In genomic region chr14:23469906-23470403, GRCh38 we compare ENCODE assay signal across 8 cellular contexts. TPM values are rescaled to one million over a fixed set of nuclear protein-coding genes. Genes with fewer than 3 reads are reported as not detected.
DNase-seq lines count a peak whose midpoint lies in the region; ATAC-seq, FAIRE-seq and TF ChIP-seq lines count a peak whose summit lies in the region.

No MANE protein-coding gene starts in this region.

- FAIRE-seq in astrocyte (lab: Jason Lieb, UNC), result no peak

- H3K4me3 Mint-ChIP-seq in astrocyte (ENCODE audit: unreplicated experiment), result no peak overlapping the region
- H3K4me3 Mint-ChIP-seq in memory B cell, result peak overlapping the region; percentile 54

- H3K36me3 Mint-ChIP-seq in astrocyte (ENCODE audit: low read depth, unreplicated experiment) (no peaks in the 10 kb centered on the region), memory B cell (peaks cover 12% of the 10 kb centered on the region)

- H3K4me1 ChIP-seq in BLaER1 (peaks cover 12% of the 10 kb centered on the region), astrocyte (ENCODE audit: insufficient read depth, low read length) (peaks cover 4% of the 10 kb centered on the region)

- H3K4me3 ChIP-seq in BLaER1 (peak overlapping the region; percentile 81), astrocyte (ENCODE audit: insufficient read depth, low read depth, low read length) (peak overlapping the region; percentile 87)

- H3K27me3 Mint-ChIP-seq in astrocyte (ENCODE audit: low read depth, unreplicated experiment) (no peaks in the 10 kb centered on the region), memory B cell (no peaks in the 10 kb centered on the region)

- DNase-seq in astrocyte (ENCODE audit: low read depth) (peak; percentile 5), memory B cell (ENCODE audit: low spot score in 2 of 2) (no peak), HEK293T (ENCODE audit: extremely low spot score) (no peak), NCI-H2227 (lab: John Stamatoyannopoulos, UW; ENCODE audit: unreplicated experiment) (no peak)
- no peak for DNase-seq in central memory CD4-positive, alpha-beta T cell
- DNase-seq in stimulated activated CD4-positive, alpha-beta T cell treated with anti-CD3 and anti-CD28 coated beads, Interleukin-2, amount 100 ng/mL, for 48 hours, result no peak

- H4K20me1 ChIP-seq in BLaER1, result peaks cover 29% of the 10 kb centered on the region; the same call in 1 of the 2 replicates
- H4K20me1 ChIP-seq in astrocyte (ENCODE audit: insufficient read depth, low read length), result peaks cover 3% of the 10 kb centered on the region

- H3K9me3 Mint-ChIP-seq in astrocyte (ENCODE audit: unreplicated experiment) (peaks cover 2% of the 10 kb centered on the region), memory B cell (no peaks in the 10 kb centered on the region)

- H3K27me3 ChIP-seq in BLaER1 (no peaks in the 10 kb centered on the region), astrocyte (ENCODE audit: insufficient read depth, low read length) (no peaks in the 10 kb centered on the region)

- H3K36me3 ChIP-seq in BLaER1 (peaks cover 44% of the 10 kb centered on the region), astrocyte (ENCODE audit: insufficient read depth, low read length) (peaks cover 17% of the 10 kb centered on the region)

- H3K9me3 ChIP-seq in BLaER1 (no peaks in the 10 kb centered on the region), astrocyte (ENCODE audit: insufficient read depth, low read depth, low read length) (no peaks in the 10 kb centered on the region)

- peak overlapping the region; percentile 88 for H3K4me2 ChIP-seq in BLaER1
- H3K4me2 ChIP-seq in astrocyte (ENCODE audit: low read length), result peak overlapping the region; percentile 88

- peaks cover 22% of the 10 kb centered on the region for H3K79me2 ChIP-seq in astrocyte (ENCODE audit: insufficient read depth, low read length)

- H3K9ac ChIP-seq in BLaER1 (peak overlapping the region; percentile 88), astrocyte (ENCODE audit: low read length) (peak overlapping the region; percentile 91)

- POLR2A ChIA-PET in HEK293T (lab: Yijun Ruan, JAX), result interaction anchor here (1.0 to 1.1 kb wide), 2 partner anchors 12 to 82 kb away, joined by 3 to 4 read pairs; partner anchors contain the start of gene ZFHX2

- H2AFZ ChIP-seq in astrocyte (ENCODE audit: low read depth, low read length), result peak overlapping the region; percentile 82

- H3K4me1 Mint-ChIP-seq in astrocyte (ENCODE audit: low read depth, unreplicated experiment) (peaks cover 5% of the 10 kb centered on the region), memory B cell (peaks cover 4% of the 10 kb centered on the region)

- no peak for TF ChIP-seq CTCF in astrocyte (IDR thresholded peaks at IDR 0.05; ENCODE audit: insufficient read depth, low read depth, low read length)

- H3K27ac Mint-ChIP-seq in astrocyte (ENCODE audit: unreplicated experiment) (no peak overlapping the region), memory B cell (no peak overlapping the region)

- peak; percentile 1 for ATAC-seq in HG02588 (IDR thresholded peaks at IDR 0.05; ENCODE audit: unreplicated experiment)
- peak; percentile 3 for ATAC-seq in memory B cell (ENCODE audit: low read depth)

- CTCF ChIA-PET in HEK293T (lab: Yijun Ruan, JAX), result no interaction called here

- H3K27ac ChIP-seq in BLaER1, result peak overlapping the region; percentile 84
- H3K27ac ChIP-seq in astrocyte (ENCODE audit: low read depth, low read length), result peak overlapping the region; percentile 86

TF ChIP-seq in HEK293T, 16 proteins besides CTCF, POLR2A, EP300 and RAD21:
- TF ChIP-seq ARNT (IDR thresholded peaks at IDR 0.05) (no peak), ZNF384 (IDR thresholded peaks at IDR 0.05) (no peak), L3MBTL2 (conservative IDR thresholded peaks at IDR 0.05) (no peak), BHLHE40 (IDR thresholded peaks at IDR 0.05; ENCODE audit: borderline replicate concordance) (no peak), ELF4 (IDR thresholded peaks at IDR 0.05) (no peak), CTBP1 (IDR thresholded peaks at IDR 0.05; ENCODE audit: borderline replicate concordance) (no peak), FOXM1 (IDR thresholded peaks at IDR 0.05; ENCODE audit: borderline replicate concordance) (no peak), SP1 (IDR thresholded peaks at IDR 0.05) (no peak), TARDBP (IDR thresholded peaks at IDR 0.05) (no peak), LEF1 (IDR thresholded peaks at IDR 0.05; ENCODE audit: borderline replicate concordance) (no peak), NFRKB (IDR thresholded peaks at IDR 0.05) (no peak), HDGF (IDR thresholded peaks at IDR 0.05; ENCODE audit: borderline replicate concordance) (no peak), FOXK2 (IDR thresholded peaks at IDR 0.05) (no peak), PKNOX1 (IDR thresholded peaks at IDR 0.05) (no peak), SUZ12 (IDR thresholded peaks at IDR 0.05) (no peak), FOXA1 (IDR thresholded peaks at IDR 0.05) (no peak)

RNA-seq across cellular contexts. Expression of gene NGDN, which starts 0.5 kb away (rescaled TPM):
- total RNA-seq in astrocyte, result 28.6 and 31.2 TPM in 2 replicates

RNA-seq across cellular contexts. Expression of gene MYH7, which starts 34.5 kb away (rescaled TPM):
- not detected in 2 replicates for total RNA-seq in astrocyte
